In the genomic region with DNA sequence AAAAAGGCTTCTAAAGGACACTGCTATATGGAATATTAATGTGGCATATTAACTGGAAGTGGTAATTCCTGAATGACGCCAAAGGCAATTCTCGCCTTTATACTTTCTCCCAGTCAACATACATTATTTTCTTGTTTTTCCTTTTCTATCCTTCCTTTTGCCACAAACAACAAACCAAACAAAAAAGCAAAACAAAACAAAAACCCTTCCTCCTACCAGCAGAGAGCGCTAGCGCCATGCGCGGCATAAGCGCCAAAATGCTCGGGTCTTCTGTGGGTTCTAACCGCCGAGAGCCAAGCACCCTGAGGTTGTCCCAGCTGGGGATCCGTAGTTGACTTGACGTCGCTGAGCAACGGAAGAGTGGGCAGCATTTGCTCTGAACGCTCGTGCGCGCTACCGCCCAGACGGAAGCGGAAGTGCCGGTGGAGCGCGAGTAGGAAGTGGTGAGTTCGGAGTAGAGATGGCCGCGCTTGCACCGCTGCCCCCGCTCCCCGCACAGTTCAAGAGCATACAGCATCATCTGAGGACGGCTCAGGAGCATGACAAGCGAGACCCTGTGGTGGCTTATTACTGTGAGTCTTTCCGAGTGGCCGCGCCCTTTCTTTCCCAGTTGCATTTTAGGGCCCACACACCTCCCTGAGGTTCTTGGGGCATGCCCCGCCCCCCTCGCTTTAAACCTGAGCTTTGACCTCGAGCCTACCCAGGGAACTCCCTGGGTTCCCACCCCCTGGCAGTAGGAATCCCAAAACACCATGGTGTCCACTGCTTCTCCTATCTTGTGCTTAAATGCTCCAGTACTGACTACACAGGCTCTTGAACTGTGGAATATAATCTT, we compare ENCODE assay signal across 8 cellular contexts. TPM values are rescaled to one million over a fixed set of nuclear protein-coding genes. Genes with fewer than 3 reads are reported as not detected.
DNase-seq lines count a peak whose midpoint lies in the region; ATAC-seq, FAIRE-seq and TF ChIP-seq lines count a peak whose summit lies in the region.

TSS of gene NMBR (minus strand) at position 295 of the 835 bp plus-strand sequence. CDS start 58,464 bp downstream, outside the sequence.
A gene with protein sequence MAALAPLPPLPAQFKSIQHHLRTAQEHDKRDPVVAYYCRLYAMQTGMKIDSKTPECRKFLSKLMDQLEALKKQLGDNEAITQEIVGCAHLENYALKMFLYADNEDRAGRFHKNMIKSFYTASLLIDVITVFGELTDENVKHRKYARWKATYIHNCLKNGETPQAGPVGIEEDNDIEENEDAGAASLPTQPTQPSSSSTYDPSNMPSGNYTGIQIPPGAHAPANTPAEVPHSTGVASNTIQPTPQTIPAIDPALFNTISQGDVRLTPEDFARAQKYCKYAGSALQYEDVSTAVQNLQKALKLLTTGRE (plus strand): TSS at position 436 of the 835 bp plus-strand sequence. CDS start 25 bp downstream, at position 461.

- H3K4me1 Mint-ChIP-seq in mesothelial cell of epicardium, result peaks cover 34% of the 10 kb centered on the region

- peak; percentile 76 for TF ChIP-seq CTCF in mesothelial cell of epicardium (IDR thresholded peaks at IDR 0.05; ENCODE audit: unreplicated experiment)

- H3K9me3 Mint-ChIP-seq in mesothelial cell of epicardium, result no peaks in the 10 kb centered on the region

- peak; percentile 98 for FAIRE-seq in endometrium (lab: Jason Lieb, UNC)

- H3K36me3 Mint-ChIP-seq in mesothelial cell of epicardium, result no peaks in the 10 kb centered on the region

- peak within 1 kb of the TSS; percentile 97 for H3K4me3 Mint-ChIP-seq in mesothelial cell of epicardium

- H3K27me3 Mint-ChIP-seq in mesothelial cell of epicardium (ENCODE audit: low read depth), result no peaks in the 10 kb centered on the region

- peak; percentile 100 for ATAC-seq in GM21381 (IDR thresholded peaks at IDR 0.05; ENCODE audit: unreplicated experiment)

- H3K27ac Mint-ChIP-seq in mesothelial cell of epicardium, result peak within 1 kb of the TSS; percentile 83

- DNase-seq in D341Med (ENCODE audit: low spot score) (peak; percentile 91), HUDEP-2 (lab: John Stamatoyannopoulos, UW; ENCODE audit: unreplicated experiment in 76 of 76) (peak; percentile 31 to 99 (median 98)), NOMO-1 treated with dmso at 0.1 percent for 144 hours (lab: John Stamatoyannopoulos, UW; ENCODE audit: unreplicated experiment) (peak; percentile 98), mesothelial cell of epicardium (ENCODE audit: low spot score in 2 of 2, unreplicated experiment in 2 of 2) (peak; percentile 89 to 92)
- peak; percentile 95 for DNase-seq in activated CD8-positive, alpha-beta memory T cell treated with anti-CD3 and anti-CD28 coated beads, Interleukin-2, amount 50 U/mL, for 24 hours (ENCODE audit: extremely low read depth)
- DNase-seq in stimulated activated CD8-positive, alpha-beta memory T cell treated with anti-CD3 and anti-CD28 coated beads, Interleukin-15, amount 100 ng/mL, for 48 hours (ENCODE audit: low read depth in 2 of 2), result peak; percentile 91 to 95

RNA-seq across cellular contexts. Expression of gene NMBR, which starts in this region (rescaled TPM):
- 0.27 TPM in 2 of 3 replicates, not detected in the other for total RNA-seq in mesothelial cell of epicardium

RNA-seq across cellular contexts. Expression of the second gene that starts in this region (rescaled TPM):
- total RNA-seq in mesothelial cell of epicardium, result 41.5 to 45.9 TPM (median 42.6 TPM) in 3 replicates

Comparison
In these comparisons a context has a peak if more than half of its experiments do, and no peak if none do; other contexts are left out.
1. Peak in every context shown above with its lines: DNase-seq and ATAC-seq.